In the genomic region with DNA sequence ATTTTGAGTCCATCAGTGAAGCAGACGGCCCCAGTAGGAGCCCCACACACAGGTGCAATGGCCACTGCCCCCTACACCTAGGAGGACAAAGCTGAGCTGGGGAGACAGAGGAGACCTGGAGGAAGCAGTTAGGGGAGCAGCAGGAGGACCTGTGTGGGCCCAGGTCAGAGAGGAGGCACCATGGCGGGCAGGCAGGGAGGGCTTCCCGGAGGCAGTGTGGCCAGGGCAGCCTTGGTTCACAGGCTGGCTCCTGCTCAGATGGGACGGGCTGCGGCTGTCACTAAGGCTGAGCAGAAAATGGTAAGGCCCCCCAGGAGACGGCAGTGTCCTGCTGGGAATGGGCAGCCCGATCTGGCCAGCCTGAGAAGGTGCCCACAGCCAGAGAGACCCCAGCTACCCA, we compare ENCODE assay signal across 16 cellular contexts. TPM values are rescaled to one million over a fixed set of nuclear protein-coding genes. Genes with fewer than 3 reads are reported as not detected.
DNase-seq lines count a peak whose midpoint lies in the region; ATAC-seq and TF ChIP-seq lines count a peak whose summit lies in the region.
"Had no signal": no experiment of that assay in that cellular context is flagged by ENCODE, and none has a peak within 500 bp of the region (broad histone marks: within the 10 kb centered on the region; RNA-seq: fewer than 3 reads in every experiment).

No MANE protein-coding gene starts in this region.

- peak overlapping the region; percentile 55 for H3K23ac ChIP-seq in neuronal stem cell (ENCODE audit: low read depth, low read length, poor library complexity)

- peak overlapping the region; percentile 76 for H3K4ac ChIP-seq in neuronal stem cell (ENCODE audit: low read length)

- H3K14ac ChIP-seq in neuronal stem cell (ENCODE audit: low read length) = no peak overlapping the region

- no peak overlapping the region for H2BK120ac ChIP-seq in neuronal stem cell (ENCODE audit: low read depth, low read length)

- H2BK15ac ChIP-seq in neuronal stem cell (ENCODE audit: low read length) = no peak overlapping the region

- POLR2A ChIA-PET in activated naive CD8-positive, alpha-beta T cell treated with anti-CD3 and anti-CD28 coated beads, Interleukin-2, amount 10 ng/mL, durations not matched to agents 7 days and 5 days (lab: Charles Lee) = no interaction called here
- POLR2A ChIA-PET in WTC11 (lab: Charles Lee) = no interaction called here

- H2AK5ac ChIP-seq in neuronal stem cell (ENCODE audit: low read depth, low read length) = peak overlapping the region; percentile 63

- no peaks in the 10 kb centered on the region for H3K27me3 ChIP-seq in neuronal stem cell (ENCODE audit: control insufficient read depth in 3 of 3, insufficient read depth in 3 of 3, low read depth in 1 of 3, low read length in 3 of 3)
- H3K27me3 ChIP-seq: BE2C had no signal

- H3K4me1 Mint-ChIP-seq in activated naive CD8-positive, alpha-beta T cell treated with anti-CD3 and anti-CD28 coated beads, Interleukin-2, amount 10 ng/mL, durations not matched to agents 7 days and 5 days = peaks cover 12% of the 10 kb centered on the region
- H3K4me1 Mint-ChIP-seq in activated naive CD8-positive, alpha-beta T cell treated with anti-CD3 and anti-CD28 coated beads, Interleukin-2, amount 50 U/mL, for 24 hours = peaks cover 15% of the 10 kb centered on the region
- peaks cover 17% of the 10 kb centered on the region for H3K4me1 Mint-ChIP-seq in central memory CD8-positive, alpha-beta T cell
- H3K4me1 Mint-ChIP-seq in memory B cell = peaks cover 14% of the 10 kb centered on the region
- H3K4me1 Mint-ChIP-seq in WTC11 = peaks cover 20% of the 10 kb centered on the region

- no peaks in the 10 kb centered on the region for H3K9me3 Mint-ChIP-seq in activated naive CD8-positive, alpha-beta T cell treated with anti-CD3 and anti-CD28 coated beads, Interleukin-2, amount 10 ng/mL, durations not matched to agents 7 days and 5 days
- H3K9me3 Mint-ChIP-seq in activated naive CD8-positive, alpha-beta T cell treated with anti-CD3 and anti-CD28 coated beads, Interleukin-2, amount 50 U/mL, for 24 hours = no peaks in the 10 kb centered on the region
- H3K9me3 Mint-ChIP-seq in central memory CD8-positive, alpha-beta T cell = no peaks in the 10 kb centered on the region
- H3K9me3 Mint-ChIP-seq in memory B cell (no peaks in the 10 kb centered on the region), WTC11 (no peaks in the 10 kb centered on the region)
- H3K9me3 Mint-ChIP-seq: IgD-negative memory B cell had no signal

- peak overlapping the region; percentile 73 for H2BK12ac ChIP-seq in neuronal stem cell (ENCODE audit: low read length)

- no peak overlapping the region for H3K4me3 Mint-ChIP-seq in activated naive CD8-positive, alpha-beta T cell treated with anti-CD3 and anti-CD28 coated beads, Interleukin-2, amount 10 ng/mL, durations not matched to agents 7 days and 5 days
- no peak overlapping the region for H3K4me3 Mint-ChIP-seq in activated naive CD8-positive, alpha-beta T cell treated with anti-CD3 and anti-CD28 coated beads, Interleukin-2, amount 50 U/mL, for 24 hours
- no peak overlapping the region for H3K4me3 Mint-ChIP-seq in central memory CD8-positive, alpha-beta T cell
- H3K4me3 Mint-ChIP-seq in memory B cell (no peak overlapping the region), WTC11 (no peak overlapping the region)
- H3K4me3 Mint-ChIP-seq: IgD-negative memory B cell had no signal

- no peaks in the 10 kb centered on the region for H3K36me3 Mint-ChIP-seq in activated naive CD8-positive, alpha-beta T cell treated with anti-CD3 and anti-CD28 coated beads, Interleukin-2, amount 10 ng/mL, durations not matched to agents 7 days and 5 days
- no peaks in the 10 kb centered on the region for H3K36me3 Mint-ChIP-seq in activated naive CD8-positive, alpha-beta T cell treated with anti-CD3 and anti-CD28 coated beads, Interleukin-2, amount 50 U/mL, for 24 hours (ENCODE audit: low read depth)
- H3K36me3 Mint-ChIP-seq in central memory CD8-positive, alpha-beta T cell (ENCODE audit: insufficient read depth) = peaks cover 1% of the 10 kb centered on the region
- H3K36me3 Mint-ChIP-seq in memory B cell = no peaks in the 10 kb centered on the region
- H3K36me3 Mint-ChIP-seq in WTC11 = no peaks in the 10 kb centered on the region

- no peak overlapping the region for H3K9ac ChIP-seq in neuronal stem cell (ENCODE audit: low read depth, low read length, poor library complexity)

- no peak overlapping the region for H2AFZ ChIP-seq in neuronal stem cell (ENCODE audit: low read length)

- H4K8ac ChIP-seq in neuronal stem cell (ENCODE audit: low read depth, low read length) = no peak overlapping the region

- peaks cover 33 to 36% of the 10 kb centered on the region in 2 donors for H3K4me1 ChIP-seq in neuronal stem cell (ENCODE audit: control insufficient read depth in 2 of 2, insufficient read depth in 1 of 2, low read depth in 1 of 2, low read length in 2 of 2)

- H3K27ac Mint-ChIP-seq in activated naive CD8-positive, alpha-beta T cell treated with anti-CD3 and anti-CD28 coated beads, Interleukin-2, amount 10 ng/mL, durations not matched to agents 7 days and 5 days = peak overlapping the region; percentile 60
- no peak overlapping the region for H3K27ac Mint-ChIP-seq in activated naive CD8-positive, alpha-beta T cell treated with anti-CD3 and anti-CD28 coated beads, Interleukin-2, amount 50 U/mL, for 24 hours
- H3K27ac Mint-ChIP-seq in central memory CD8-positive, alpha-beta T cell (ENCODE audit: low read depth) = peak overlapping the region; percentile 72
- H3K27ac Mint-ChIP-seq in memory B cell = peak overlapping the region; percentile 53
- no peak overlapping the region for H3K27ac Mint-ChIP-seq in WTC11
- H3K27ac Mint-ChIP-seq: IgD-negative memory B cell had no signal

- no peak for ATAC-seq in activated naive CD8-positive, alpha-beta T cell treated with anti-CD3 and anti-CD28 coated beads, Interleukin-2, amount 10 ng/mL, durations not matched to agents 7 days and 5 days (ENCODE audit: low read depth)
- no peak for ATAC-seq in activated naive CD8-positive, alpha-beta T cell treated with anti-CD3 and anti-CD28 coated beads, Interleukin-2, amount 50 U/mL, for 24 hours
- no peak for ATAC-seq in central memory CD8-positive, alpha-beta T cell (replicated peaks; ENCODE audit: extremely low read depth, poor library complexity, severe bottlenecking)
- ATAC-seq in memory B cell (ENCODE audit: low read depth) (no peak), WTC11 (no peak), HG03159 (IDR thresholded peaks at IDR 0.05; ENCODE audit: unreplicated experiment) (no peak)
- ATAC-seq: GM12878 had no signal

- H3K9me3 ChIP-seq in neuronal stem cell (replicated peaks in 1 of 2; ENCODE audit: control insufficient read depth in 2 of 2, insufficient read depth in 1 of 2, low read depth in 1 of 2, low read length in 2 of 2) = no peaks in the 10 kb centered on the region
- H3K9me3 ChIP-seq: BE2C had no signal

- no peak overlapping the region for H2BK5ac ChIP-seq in neuronal stem cell (ENCODE audit: low read length)

- no peak overlapping the region for H3K4me2 ChIP-seq in neuronal stem cell (ENCODE audit: insufficient read depth, low read length, poor library complexity, severe bottlenecking)

- H3K18ac ChIP-seq in neuronal stem cell (ENCODE audit: low read length) = peak overlapping the region; percentile 38

- no CpG with 5 or more reads among the region's 7 CpGs for WGBS in neuronal stem cell (ENCODE audit: extremely low coverage in 2 of 2, insufficient read length in 2 of 2, insufficient replicate concordance in 1 of 2), 2 donors

- no peak overlapping the region for H3K4me3 ChIP-seq in neuronal stem cell (ENCODE audit: low read length in 2 of 2)
- H3K4me3 ChIP-seq: GM12878 had no signal

- H3K36me3 ChIP-seq in neuronal stem cell (replicated peaks in 1 of 2; ENCODE audit: control insufficient read depth in 2 of 2, insufficient read depth in 2 of 2, low read length in 2 of 2) = peaks cover 4 to 6% of the 10 kb centered on the region in 2 donors
- H3K36me3 ChIP-seq: BE2C had no signal

- no peak overlapping the region for H3K27ac ChIP-seq in neuronal stem cell (replicated peaks; ENCODE audit: low read length)

- H4K91ac ChIP-seq in neuronal stem cell (ENCODE audit: low read depth, low read length, poor library complexity) = no peak overlapping the region

- H3K27me3 Mint-ChIP-seq in activated naive CD8-positive, alpha-beta T cell treated with anti-CD3 and anti-CD28 coated beads, Interleukin-2, amount 10 ng/mL, durations not matched to agents 7 days and 5 days = no peaks in the 10 kb centered on the region
- peaks cover 1% of the 10 kb centered on the region for H3K27me3 Mint-ChIP-seq in activated naive CD8-positive, alpha-beta T cell treated with anti-CD3 and anti-CD28 coated beads, Interleukin-2, amount 50 U/mL, for 24 hours
- H3K27me3 Mint-ChIP-seq in central memory CD8-positive, alpha-beta T cell = no peaks in the 10 kb centered on the region
- H3K27me3 Mint-ChIP-seq in memory B cell (peaks cover 7% of the 10 kb centered on the region), WTC11 (ENCODE audit: low read depth) (no peaks in the 10 kb centered on the region)

- DNase-seq in activated naive CD8-positive, alpha-beta T cell treated with anti-CD3 and anti-CD28 coated beads, Interleukin-2, amount 10 ng/mL, durations not matched to agents 7 days and 5 days = no peak
- no peak for DNase-seq in activated naive CD8-positive, alpha-beta T cell treated with anti-CD3 and anti-CD28 coated beads, Interleukin-2, amount 50 U/mL, for 24 hours
- DNase-seq in central memory CD8-positive, alpha-beta T cell (ENCODE audit: low spot score in 2 of 2) = no peak
- DNase-seq in memory B cell (ENCODE audit: low spot score in 2 of 2) (no peak), neuronal stem cell (ENCODE audit: low spot score) (no peak), WTC11 (ENCODE audit: low spot score) (no peak), 8988T (no peak)
- DNase-seq: BE2C, DMS 273 treated with DMSO at 0.1 percent for 48 hours, DMS79, H7 had no signal

- CTCF ChIA-PET in WTC11 (lab: Charles Lee) = interaction anchor here (2.6 kb wide), 1 partner anchor 23 kb away, joined by 11 read pairs; no protein-coding TSS in a partner anchor

- no peak for TF ChIP-seq CTCF in WTC11 (IDR thresholded peaks at IDR 0.05)

- H3K79me1 ChIP-seq in neuronal stem cell (ENCODE audit: low read depth, low read length) = peaks cover 11% of the 10 kb centered on the region

RNA-seq across cellular contexts. Expression of a gene that starts 15.4 kb away (rescaled TPM):
- 10 to 100 TPM; 56.6 TPM for total RNA-seq in activated naive CD8-positive, alpha-beta T cell treated with anti-CD3 and anti-CD28 coated beads, Interleukin-2, amount 10 ng/mL, durations not matched to agents 7 days and 5 days
- 10.3 TPM for polyA plus RNA-seq in neuronal stem cell (2013, experiment 1 of 2)
- 10.0 TPM for polyA plus RNA-seq in neuronal stem cell (2013, experiment 2 of 2)
- total RNA-seq in WTC11 (2021) = 24.9 to 32.4 TPM (median 27.2 TPM) in 3 replicates

RNA-seq across cellular contexts. Expression of a gene that starts 28.9 kb away (rescaled TPM):
- total RNA-seq in activated naive CD8-positive, alpha-beta T cell treated with anti-CD3 and anti-CD28 coated beads, Interleukin-2, amount 10 ng/mL, durations not matched to agents 7 days and 5 days = 10 to 100 TPM; 23.8 to 29.4 TPM
- 13.4 TPM for polyA plus RNA-seq in neuronal stem cell (2013, experiment 1 of 2)
- polyA plus RNA-seq in neuronal stem cell (2013, experiment 2 of 2) = 13.2 TPM
- 20.9 to 22.3 TPM (median 20.9 TPM) in 3 replicates for total RNA-seq in WTC11 (2021)

RNA-seq across cellular contexts. Expression of a gene that starts 54.0 kb away (rescaled TPM):
- total RNA-seq in activated naive CD8-positive, alpha-beta T cell treated with anti-CD3 and anti-CD28 coated beads, Interleukin-2, amount 10 ng/mL, durations not matched to agents 7 days and 5 days = 10 to 100 TPM; 40.2 to 41.6 TPM
- polyA plus RNA-seq in neuronal stem cell (2013, experiment 1 of 2) = 24.6 TPM
- polyA plus RNA-seq in neuronal stem cell (2013, experiment 2 of 2) = 25.7 TPM
- total RNA-seq in WTC11 (2021) = 33.8 to 39.2 TPM (median 34.7 TPM) in 3 replicates

RNA-seq across cellular contexts. Expression of a gene that starts 56.4 kb away (rescaled TPM):
- 1 to 10 TPM in 1 of 2 experiments, under 1 TPM in 1; 0.62 to 1.1 TPM for total RNA-seq in activated naive CD8-positive, alpha-beta T cell treated with anti-CD3 and anti-CD28 coated beads, Interleukin-2, amount 10 ng/mL, durations not matched to agents 7 days and 5 days
- 0.18 TPM for polyA plus RNA-seq in neuronal stem cell (2013, experiment 1 of 2)
- 0.19 TPM for polyA plus RNA-seq in neuronal stem cell (2013, experiment 2 of 2)
- 5.7 to 6.4 TPM (median 5.8 TPM) in 3 replicates for total RNA-seq in WTC11 (2021)
- total RNA-seq: HT1080 had no signal
- polyA plus RNA-seq: AG04450 had no signal

Comparison
In these comparisons a context has a peak if more than half of its experiments do, and no peak if none do; other contexts are left out.
1. H3K27ac Mint-ChIP-seq: peak in activated naive CD8-positive, alpha-beta T cell treated with anti-CD3 and anti-CD28 coated beads, Interleukin-2, amount 10 ng/mL, durations not matched to agents 7 days and 5 days (single experiment), central memory CD8-positive, alpha-beta T cell (single experiment) and memory B cell (single experiment); none in activated naive CD8-positive, alpha-beta T cell treated with anti-CD3 and anti-CD28 coated beads, Interleukin-2, amount 50 U/mL, for 24 hours (single experiment) and WTC11 (single experiment).